ENCODE assay signal across 17 cellular contexts in the genomic region with DNA sequence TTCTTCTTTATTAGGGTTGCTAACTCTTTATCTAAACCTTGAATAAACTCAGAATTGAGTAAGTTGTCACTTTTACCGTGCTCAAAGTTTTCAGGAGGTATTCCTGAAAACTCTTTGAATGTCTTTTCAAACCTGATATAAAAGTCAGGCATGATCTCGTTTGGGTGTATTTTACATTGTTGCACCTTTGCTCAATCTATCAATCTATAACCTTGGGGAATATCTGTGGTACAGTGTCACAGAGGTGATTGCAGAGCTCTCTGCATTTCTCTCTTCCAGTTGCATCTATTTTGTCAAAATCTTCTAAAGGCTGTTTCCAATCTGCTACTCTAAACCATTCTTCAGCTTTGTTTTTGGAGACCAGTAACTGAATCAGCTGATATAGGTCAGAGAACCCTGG. TPM values are rescaled to one million over a fixed set of nuclear protein-coding genes. Genes with fewer than 3 reads are reported as not detected.
DNase-seq lines count a peak whose midpoint lies in the region; ATAC-seq, FAIRE-seq and TF ChIP-seq lines count a peak whose summit lies in the region.
"Had no signal": no experiment of that assay in that cellular context is flagged by ENCODE, and none has a peak within 500 bp of the region (broad histone marks: within the 10 kb centered on the region; RNA-seq: fewer than 3 reads in every experiment).

No MANE protein-coding gene starts in this region.

- DNase-seq in K562 (ENCODE audit: extremely low read depth in 1 of 4, low spot score in 3 of 4): no peak
- no peak for DNase-seq in GM23338 (ENCODE audit: low spot score)
- DNase-seq: 8988T; ACHN; C1 segment of cervical spinal cord; CD4-positive, alpha-beta T cell; GF-D8; Kasumi-1; KBM-7 had no signal

- peak overlapping the region in 8 of 11 experiments; percentile 29 to 78 (median 68); a peak in 14 of 22 replicates for H3K4me2 ChIP-seq in BLaER1 treated with 17β-estradiol and CSF1 and Interleukin-3, amounts not matched to agents 10 nM and 100 nM
- H3K4me2 ChIP-seq in K562 (ENCODE audit: insufficient read depth, low read length): no peak overlapping the region
- H3K4me2 ChIP-seq in GM23338: no peak overlapping the region

- peaks cover 16 to 40% (median 27%) of the 10 kb centered on the region in 10 experiments for H3K4me1 ChIP-seq in BLaER1 treated with 17β-estradiol and CSF1 and Interleukin-3, amounts not matched to agents 10 nM and 100 nM
- H3K4me1 ChIP-seq in K562 (replicated peaks in 1 of 2; ENCODE audit: control insufficient read depth in 2 of 2, insufficient read depth in 2 of 2, low read length in 2 of 2) (peaks cover 0 to 8% of the 10 kb centered on the region in 2 experiments; a peak in 3 of 5 replicates), GM23338 (ENCODE audit: insufficient read depth) (no peaks in the 10 kb centered on the region)

- CTCF ChIA-PET in K562 (lab: Yijun Ruan, JAX; ENCODE audit: low intra/inter-chr PET ratio): no interaction called here

- TF ChIP-seq RAD21 in K562 (CRISPR knock-in tag; conservative IDR thresholded peaks at IDR 0.05 in 1 of 2, IDR thresholded peaks at IDR 0.05 in 1 of 2): no peak

- H3K79me2 ChIP-seq in K562 (ENCODE audit: control insufficient read depth, insufficient read depth, low read length) (no peaks in the 10 kb centered on the region), GM23338 (replicated peaks; ENCODE audit: insufficient read depth) (no peaks in the 10 kb centered on the region)

- H3K4me3 ChIP-seq in BLaER1 treated with 17β-estradiol and CSF1 and Interleukin-3, amounts not matched to agents 10 nM and 100 nM: no peak overlapping the region
- H3K4me3 ChIP-seq in K562 (no peak overlapping the region), GM23338 (no peak overlapping the region)
- H3K4me3 ChIP-seq: HAP-1 had no signal

- FAIRE-seq in K562 (lab: Jason Lieb, UNC): no peak
- FAIRE-seq: D721Med, H1 had no signal

- H3K27ac Mint-ChIP-seq in nephron: peak overlapping the region; percentile 70 to 86 (median 75)
- H3K27ac Mint-ChIP-seq in stimulated activated memory B cell treated with anti-CD40 and anti-IgM and Interleukin-4, amounts not matched to agents 10 μg/mL and 1 μg/mL and 100 μg/mL, for 72 hours: peak overlapping the region; percentile 91
- no peak overlapping the region for H3K27ac Mint-ChIP-seq in GM23338
- H3K27ac Mint-ChIP-seq: CD4-positive, alpha-beta T cell had no signal

- H3K27me3 Mint-ChIP-seq in nephron (ENCODE audit: low read depth) (no peaks in the 10 kb centered on the region), GM23338 (ENCODE audit: insufficient read depth, low read depth, poor library complexity) (no peaks in the 10 kb centered on the region)
- H3K27me3 Mint-ChIP-seq in stimulated activated memory B cell treated with anti-CD40 and anti-IgM and Interleukin-4, amounts not matched to agents 10 μg/mL and 1 μg/mL and 100 μg/mL, for 72 hours: no peaks in the 10 kb centered on the region
- H3K27me3 Mint-ChIP-seq: CD4-positive, alpha-beta T cell had no signal

- H3K9me3 Mint-ChIP-seq in nephron: no peaks in the 10 kb centered on the region
- H3K9me3 Mint-ChIP-seq in stimulated activated memory B cell treated with anti-CD40 and anti-IgM and Interleukin-4, amounts not matched to agents 10 μg/mL and 1 μg/mL and 100 μg/mL, for 72 hours: no peaks in the 10 kb centered on the region
- no peaks in the 10 kb centered on the region for H3K9me3 Mint-ChIP-seq in GM23338
- H3K9me3 Mint-ChIP-seq: CD4-positive, alpha-beta T cell had no signal

- H3K4me1 Mint-ChIP-seq in nephron: peaks cover 47% of the 10 kb centered on the region
- H3K4me1 Mint-ChIP-seq in stimulated activated memory B cell treated with anti-CD40 and anti-IgM and Interleukin-4, amounts not matched to agents 10 μg/mL and 1 μg/mL and 100 μg/mL, for 72 hours: peaks cover 27% of the 10 kb centered on the region
- peaks cover 8% of the 10 kb centered on the region for H3K4me1 Mint-ChIP-seq in GM23338

- intact Hi-C loops in K562 (cut with micrococcal nuclease): no loop called here

- H3K9me2 ChIP-seq in GM23338 (ENCODE audit: insufficient read depth): no peaks in the 10 kb centered on the region

- in situ Hi-C loops in K562 (cut with MboI): no loop called here

- H3K27ac ChIP-seq in BLaER1 treated with 17β-estradiol and CSF1 and Interleukin-3, amounts not matched to agents 10 nM and 100 nM: no peak overlapping the region
- H3K27ac ChIP-seq in K562 (ENCODE audit: extremely low read depth, low read depth, low read length) (no peak overlapping the region), GM23338 (ENCODE audit: low read depth) (no peak overlapping the region)

- H3K4me3 Mint-ChIP-seq in nephron: peak overlapping the region in 1 of 3 experiments; percentile 5
- H3K4me3 Mint-ChIP-seq in stimulated activated memory B cell treated with anti-CD40 and anti-IgM and Interleukin-4, amounts not matched to agents 10 μg/mL and 1 μg/mL and 100 μg/mL, for 72 hours: no peak overlapping the region
- no peak overlapping the region for H3K4me3 Mint-ChIP-seq in GM23338
- H3K4me3 Mint-ChIP-seq: CD4-positive, alpha-beta T cell had no signal

- TF ChIP-seq CTCF in K562 (IDR thresholded peaks at IDR 0.05 in 2 of 3, conservative IDR thresholded peaks at IDR 0.05 in 1 of 3; ENCODE audit: insufficient read depth in 2 of 3, low read depth in 1 of 3, low read length in 3 of 3) (no peak), nephron (IDR thresholded peaks at IDR 0.05; ENCODE audit: unreplicated experiment in 3 of 3) (no peak), GM23338 (conservative IDR thresholded peaks at IDR 0.05; ENCODE audit: low read depth in 2 of 2) (no peak)

- no TSS peak for BruUV-seq in K562 (replicated peaks; lab: Mats Ljungman, UMichigan)

- POLR2A ChIA-PET in K562 (lab: Yijun Ruan, JAX): interaction anchor here (0.7 to 1.5 kb wide), 3 partner anchors 9 to 250 kb away, joined by 3 read pairs; no protein-coding TSS in a partner anchor

- H3F3A ChIP-seq in GM23338 (replicated peaks; ENCODE audit: low read depth): no peaks in the 10 kb centered on the region

- H3K36me3 ChIP-seq in BLaER1 treated with 17β-estradiol and CSF1 and Interleukin-3, amounts not matched to agents 10 nM and 100 nM: no peaks in the 10 kb centered on the region
- no peaks in the 10 kb centered on the region for H3K36me3 ChIP-seq in K562 (ENCODE audit: control insufficient read depth, insufficient read depth, low read length)
- no peaks in the 10 kb centered on the region for H3K36me3 ChIP-seq in GM23338 (ENCODE audit: insufficient read depth)
- H3K36me3 ChIP-seq: HAP-1 had no signal

- TF ChIP-seq EP300 in K562 (IDR thresholded peaks at IDR 0.05; ENCODE audit: low read length): no peak

- H3K9ac ChIP-seq in BLaER1 treated with 17β-estradiol and CSF1 and Interleukin-3, amounts not matched to agents 10 nM and 100 nM: 0 out of 22 replicates have a peak overlapping the region, but pooled peaks of 1 of the 11 experiments have one; percentile 23
- no peak overlapping the region for H3K9ac ChIP-seq in K562 (ENCODE audit: insufficient read depth in 1 of 2, low read depth in 2 of 2, low read length in 2 of 2)

- no peaks in the 10 kb centered on the region for H3K9me1 ChIP-seq in K562 (ENCODE audit: control insufficient read depth, insufficient read depth, low read length)

- H3K9me3 ChIP-seq in BLaER1 treated with 17β-estradiol and CSF1 and Interleukin-3, amounts not matched to agents 10 nM and 100 nM (replicated peaks in 1 of 11): no peaks in the 10 kb centered on the region
- H3K9me3 ChIP-seq in K562 (replicated peaks; ENCODE audit: control insufficient read depth, insufficient read depth, low read depth, low read length): no peaks in the 10 kb centered on the region
- H3K9me3 ChIP-seq: HAP-1 had no signal

- H2AFZ ChIP-seq in K562 (ENCODE audit: low read depth, low read length) (no peak overlapping the region), GM23338 (no peak overlapping the region)

- ATAC-seq in K562 (no peak), GM18909 (IDR thresholded peaks at IDR 0.05; ENCODE audit: poor library complexity, unreplicated experiment) (no peak), GM21515 (IDR thresholded peaks at IDR 0.05; ENCODE audit: unreplicated experiment) (no peak), GM23338 (no peak)
- ATAC-seq in stimulated activated memory B cell treated with anti-CD40 and anti-IgM and Interleukin-4, amounts not matched to agents 10 μg/mL and 1 μg/mL and 100 μg/mL, for 72 hours: no peak

- WGBS in K562 (ENCODE audit: insufficient coverage, low coverage, missing lambda C conversion rate): 12% methylated on average over 2 of the region's 2 CpGs

- H3K36me3 Mint-ChIP-seq in nephron (ENCODE audit: low read depth) (no peaks in the 10 kb centered on the region), GM23338 (ENCODE audit: low read depth) (no peaks in the 10 kb centered on the region)
- H3K36me3 Mint-ChIP-seq in stimulated activated memory B cell treated with anti-CD40 and anti-IgM and Interleukin-4, amounts not matched to agents 10 μg/mL and 1 μg/mL and 100 μg/mL, for 72 hours: no peaks in the 10 kb centered on the region

- no peaks in the 10 kb centered on the region for H4K20me1 ChIP-seq in BLaER1 treated with 17β-estradiol and CSF1 and Interleukin-3, amounts not matched to agents 10 nM and 100 nM
- H4K20me1 ChIP-seq in K562 (replicated peaks; ENCODE audit: control insufficient read depth, insufficient read depth, low read length) (no peaks in the 10 kb centered on the region), GM23338 (replicated peaks; ENCODE audit: insufficient read depth) (no peaks in the 10 kb centered on the region)

- H3K27me3 ChIP-seq in BLaER1 treated with 17β-estradiol and CSF1 and Interleukin-3, amounts not matched to agents 10 nM and 100 nM: no peaks in the 10 kb centered on the region
- H3K27me3 ChIP-seq in K562 (ENCODE audit: control insufficient read depth in 2 of 2, insufficient read depth in 2 of 2, low read length in 2 of 2) (peaks cover 0 to 7% of the 10 kb centered on the region in 2 experiments; a peak in 1 of 5 replicates), GM23338 (ENCODE audit: insufficient read depth) (no peaks in the 10 kb centered on the region)

- TF ChIP-seq POLR2A in K562 (conservative IDR thresholded peaks at IDR 0.05): no peak

RNA-seq across cellular contexts. Expression of a gene that starts 35.7 kb away (rescaled TPM):
- 7.9 and 26.9 TPM in 2 replicates for total RNA-seq in K562 (2011; cell fraction: chromatin; rRNA removed; ENCODE audit: low replicate concordance)
- total RNA-seq in K562 (2011; cell fraction: nucleolus; rRNA removed): 3.9 and 4.0 TPM in 2 replicates
- total RNA-seq in K562 (2011; cell fraction: nucleoplasm; rRNA removed): 9.6 and 11.8 TPM in 2 replicates
- total RNA-seq in K562 (2014; rRNA removed) (4.3 and 5.3 TPM in 2 replicates), K562 (2014; rRNA removed; fragmentation: Illumina TruSeq; extraction: Trizol) (11.5 and 12.6 TPM in 2 replicates), K562 (2015; rRNA removed; fragmentation: Illumina TruSeq; extraction: Trizol) (8.9 and 10.2 TPM in 2 replicates), K562 (2021) (9.2 and 9.3 TPM in 2 replicates)
- polyA plus RNA-seq in K562 (2011; rRNA removed) (3.0 and 4.4 TPM in 2 replicates), K562 (2014; fragmentation: Illumina TruSeq; extraction: Trizol) (6.6 and 7.9 TPM in 2 replicates), K562 (2014; fragmentation: Nextera tagmentation; extraction: Ambion mirVana) (1 to 10 TPM; 1.3 to 2.2 TPM), K562 (2014; rRNA removed) (3.7 and 4.5 TPM in 2 replicates), GM23338 (2016; fragmentation: Nextera tagmentation; extraction: Ambion mirVana) (4.3 and 4.4 TPM in 2 replicates)
- polyA plus RNA-seq in K562 (2011; cell fraction: cytosol; rRNA removed): 0.85 and 1.6 TPM in 2 replicates
- 1.4 and 2.2 TPM in 2 replicates for polyA plus RNA-seq in K562 (2011; cell fraction: nucleus; rRNA removed)
- 4.2 and 4.4 TPM in 2 replicates for polyA plus RNA-seq in K562 (2012)
- 8.4 and 9.4 TPM in 2 replicates for polyA minus RNA-seq in K562 (2011; rRNA and poly(A)+ RNA removed)
- polyA minus RNA-seq in K562 (2011; cell fraction: cytosol; rRNA and poly(A)+ RNA removed): 2.5 and 3.6 TPM in 2 replicates
- 3.5 and 5.8 TPM in 2 replicates for polyA minus RNA-seq in K562 (2011; cell fraction: nucleus; rRNA and poly(A)+ RNA removed)
- total RNA-seq in GM23338 (2014; rRNA removed; shearing (Covaris generic)): 12.4 and 15.4 TPM in 2 replicates

Comparison
In these comparisons a context has a peak if more than half of its experiments do, and no peak if none do; other contexts are left out.
1. H3K4me2 ChIP-seq: peak in BLaER1 treated with 17β-estradiol and CSF1 and Interleukin-3, amounts not matched to agents 10 nM and 100 nM (8 of 11); none in K562 (single experiment) and GM23338 (single experiment).